ENCODE assay signal across 13 cellular contexts in the genomic region with DNA sequence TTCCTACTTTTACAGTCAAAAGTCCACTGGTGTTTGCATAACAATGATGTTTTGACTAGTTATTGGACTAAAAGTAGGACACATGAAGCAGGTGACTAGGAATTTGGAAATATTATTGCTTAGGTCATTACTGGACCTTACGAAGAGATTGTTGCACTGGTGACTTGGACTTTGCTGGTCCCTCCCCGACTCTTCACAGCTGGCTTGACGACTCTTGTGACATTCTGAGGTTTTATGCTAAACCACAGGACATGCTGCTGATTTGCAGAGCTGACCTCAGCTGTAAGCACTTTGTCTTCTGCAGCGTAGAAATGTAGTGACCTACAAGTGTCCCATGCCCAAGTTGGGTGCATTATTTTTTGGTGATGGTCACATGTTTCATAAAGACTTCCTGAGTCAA. TPM values are rescaled to one million over a fixed set of nuclear protein-coding genes. Genes with fewer than 3 reads are reported as not detected.
DNase-seq lines count a peak whose midpoint lies in the region; ATAC-seq and TF ChIP-seq lines count a peak whose summit lies in the region.
"Had no signal": no experiment of that assay in that cellular context is flagged by ENCODE, and none has a peak within 500 bp of the region (broad histone marks: within the 10 kb centered on the region; RNA-seq: fewer than 3 reads in every experiment).

No MANE protein-coding gene starts in this region.

- H3K9me3 ChIP-seq in lower lobe of right lung (no peaks in the 10 kb centered on the region), psoas muscle (no peaks in the 10 kb centered on the region)
- H3K9me3 ChIP-seq: BE2C, SJSA1, vagina had no signal

- TF ChIP-seq CTCF in AG10803 (conservative IDR thresholded peaks at IDR 0.05; ENCODE audit: low read length) = no peak
- no peak for TF ChIP-seq CTCF in astrocyte of the spinal cord (IDR thresholded peaks at IDR 0.05; ENCODE audit: low read depth, low read length)
- TF ChIP-seq CTCF in lower lobe of right lung (IDR thresholded peaks at IDR 0.05) = no peak
- TF ChIP-seq CTCF in psoas muscle (IDR thresholded peaks at IDR 0.05) = no peak

- H3K4me1 ChIP-seq in lower lobe of right lung (peaks cover 7% of the 10 kb centered on the region), psoas muscle (no peaks in the 10 kb centered on the region)
- H3K4me1 ChIP-seq: BE2C, vagina had no signal

- H3K4me3 ChIP-seq in AG10803 (ENCODE audit: low read length) (no peak overlapping the region), astrocyte of the spinal cord (ENCODE audit: low read depth, low read length) (no peak overlapping the region), lower lobe of right lung (no peak overlapping the region), psoas muscle (no peak overlapping the region)
- H3K4me3 ChIP-seq: SJSA1, vagina had no signal

- peak; percentile 67 to 89 for ATAC-seq in lower lobe of right lung
- no peak for ATAC-seq in HG02870 (IDR thresholded peaks at IDR 0.05; ENCODE audit: unreplicated experiment)
- no peak for ATAC-seq in psoas muscle

- no peak overlapping the region for H3K27ac ChIP-seq in lower lobe of right lung
- no peak overlapping the region for H3K27ac ChIP-seq in psoas muscle
- H3K27ac ChIP-seq: SJSA1, vagina had no signal

- intact Hi-C loops in lower lobe of right lung (cut with DNase I) (no loop called here), psoas muscle (cut with DNase I) (no loop called here)

- in situ Hi-C loops in astrocyte of the spinal cord (cut with HindIII; ENCODE audit: low sequenced_read_pairs) = no loop called here

- DNase-seq in AG10803 (ENCODE audit: low read depth) (peak; percentile 22), LHCN-M2 (ENCODE audit: low read depth) (peak; percentile 56), astrocyte of the spinal cord (ENCODE audit: low read depth, low spot score) (peak; percentile 30), lower lobe of right lung (no peak), DMS 273 (lab: John Stamatoyannopoulos, UW; ENCODE audit: unreplicated experiment) (no peak), psoas muscle (no peak)
- no peak for DNase-seq in NK-92 treated with Interleukin-12 subunit alpha and Interleukin-12 subunit beta, amount 100 ng/mL, for 24 hours (lab: John Stamatoyannopoulos, UW)
- DNase-seq: activated T-cell treated with anti-CD3 and anti-CD28 coated beads, Interleukin-2, amount 50 U/mL, for 1 hour; BE2C; Karpas-422 had no signal

- H3K27me3 ChIP-seq in lower lobe of right lung (ENCODE audit: low read depth) (no peaks in the 10 kb centered on the region), psoas muscle (ENCODE audit: insufficient read depth in 3 of 3, low read length in 2 of 3) (no peaks in the 10 kb centered on the region)
- H3K27me3 ChIP-seq: BE2C, SJSA1, vagina had no signal

- H3K36me3 ChIP-seq in lower lobe of right lung (peaks cover 45% of the 10 kb centered on the region), psoas muscle (ENCODE audit: insufficient read depth in 1 of 2, low read depth in 1 of 2) (peaks cover 0 to 76% of the 10 kb centered on the region in 2 donors)

- 77 to 83% (median 82%) methylated on average over 4 of the region's 4 CpGs for WGBS in psoas muscle, 3 donors

RNA-seq across cellular contexts. Expression of gene PCBD1, which starts 21.9 kb away (rescaled TPM):
- total RNA-seq in LHCN-M2 (2014; rRNA removed) (23.0 and 32.4 TPM in 2 replicates), lower lobe of right lung (118 TPM), psoas muscle (100 to 1,000 TPM in 2 of 4 donors, 10 to 100 TPM in 2; 58.9 to 133 (median 95.2) TPM)
- 43.6 TPM for polyA plus RNA-seq in LHCN-M2 (2012)
- 10 to 100 TPM; 53.9 to 92.5 (median 78.3) TPM for polyA plus RNA-seq in psoas muscle

RNA-seq across cellular contexts. Expression of gene SGPL1, which starts 50.7 kb away (rescaled TPM):
- total RNA-seq in LHCN-M2 (2014; rRNA removed) = 21.5 and 25.2 TPM in 2 replicates
- polyA plus RNA-seq in LHCN-M2 (2012) = 20.1 TPM
- 41.2 TPM for total RNA-seq in lower lobe of right lung
- 10 to 100 TPM in 2 of 4 donors, 1 to 10 TPM in 2; 9.5 to 15.1 (median 11.5) TPM for total RNA-seq in psoas muscle
- 1 to 10 TPM; 3.7 to 7.4 (median 5.2) TPM for polyA plus RNA-seq in psoas muscle

Comparison
In these comparisons a context has a peak if more than half of its experiments do, and no peak if none do; other contexts are left out.
1. DNase-seq: peak in AG10803 (single experiment), LHCN-M2 (single experiment) and astrocyte of the spinal cord (single experiment); none in lower lobe of right lung (single experiment), NK-92 treated with Interleukin-12 subunit alpha and Interleukin-12 subunit beta, amount 100 ng/mL, for 24 hours (single experiment), DMS 273 (single experiment) and psoas muscle (0 of 2).
2. ATAC-seq: peak in lower lobe of right lung (2 of 2); none in HG02870 (single experiment) and psoas muscle (0 of 4).